In genomic region chr1:225700164-225700740, GRCh38 we compare ENCODE assay signal across 1 cellular context.
A peak's percentile ranks its signal among the peaks of the same experiment; 100 is the strongest.
TF ChIP-seq lines count a peak whose summit lies in the region.

No MANE protein-coding gene starts in this region.

TF ChIP-seq in HepG2, 621 proteins besides CTCF, POLR2A, EP300 and RAD21 (continued from another document):
- TF ChIP-seq TFE3 (CRISPR knock-in tag; IDR thresholded peaks at IDR 0.05) (peak; percentile 37; the same call in 1 of the 2 replicates), NFAT5 (CRISPR knock-in tag; IDR thresholded peaks at IDR 0.05) (no peak), ERF (CRISPR knock-in tag; IDR thresholded peaks at IDR 0.05) (peak; percentile 54; the same call in 1 of the 2 replicates), HBP1 (CRISPR knock-in tag; IDR thresholded peaks at IDR 0.05; ENCODE audit: low read depth) (no peak), ZNF513 (CRISPR knock-in tag; conservative IDR thresholded peaks at IDR 0.05) (no peak), MXD1 (CRISPR knock-in tag; IDR thresholded peaks at IDR 0.05) (no peak), YEATS4 (CRISPR knock-in tag; IDR thresholded peaks at IDR 0.05; ENCODE audit: borderline replicate concordance) (no peak; the same call in 1 of the 2 replicates), SUZ12 (IDR thresholded peaks at IDR 0.05; ENCODE audit: low read depth, low read length) (no peak), TBX2 (CRISPR knock-in tag; IDR thresholded peaks at IDR 0.05; ENCODE audit: borderline replicate concordance) (peak; percentile 61; the same call in 1 of the 2 replicates), ZNF451 (CRISPR knock-in tag; IDR thresholded peaks at IDR 0.05) (no peak), ATF5 (CRISPR knock-in tag; IDR thresholded peaks at IDR 0.05; ENCODE audit: low read depth) (no peak), HOXA5 (CRISPR knock-in tag; IDR thresholded peaks at IDR 0.05) (0 out of 2 replicates have a peak, but pooled peaks have one; percentile 38), ETV5 (CRISPR knock-in tag; IDR thresholded peaks at IDR 0.05; ENCODE audit: borderline replicate concordance) (peak; percentile 45; the same call in 1 of the 2 replicates), ATF2 (CRISPR knock-in tag; IDR thresholded peaks at IDR 0.05) (peak; percentile 14; the same call in 1 of the 2 replicates), KDM5B (CRISPR knock-in tag; IDR thresholded peaks at IDR 0.05; ENCODE audit: borderline replicate concordance) (no peak)
